Comparison of ENCODE assay signal across 30 cellular contexts in genomic region chr11:47583844-47584243, GRCh38. TPM values are rescaled to one million over a fixed set of nuclear protein-coding genes. Genes with fewer than 3 reads are reported as not detected.
DNase-seq lines count a peak whose midpoint lies in the region; ATAC-seq, FAIRE-seq and TF ChIP-seq lines count a peak whose summit lies in the region.
"Had no signal": no experiment of that assay in that cellular context is flagged by ENCODE, and none has a peak within 500 bp of the region (broad histone marks: within the 10 kb centered on the region; RNA-seq: fewer than 3 reads in every experiment).

No MANE protein-coding gene starts in this region.

- ATAC-seq in T-helper 17 cell (no peak), HG03378 (IDR thresholded peaks at IDR 0.05; ENCODE audit: unreplicated experiment) (no peak)

- no peak for TF ChIP-seq CTCF in chondrocyte (IDR thresholded peaks at IDR 0.05)
- no peak for TF ChIP-seq CTCF in neural crest cell (conservative IDR thresholded peaks at IDR 0.05)
- TF ChIP-seq CTCF in esophagus muscularis mucosa (IDR thresholded peaks at IDR 0.05) = no peak

- no peaks in the 10 kb centered on the region for H3K9me3 Mint-ChIP-seq in activated naive CD4-positive, alpha-beta T cell treated with anti-CD3 and anti-CD28 coated beads, Interleukin-2, amount 50 U/mL, for 24 hours
- H3K9me3 Mint-ChIP-seq in chondrocyte (ENCODE audit: low read depth) (no peaks in the 10 kb centered on the region), neural crest cell (no peaks in the 10 kb centered on the region)
- H3K9me3 Mint-ChIP-seq: CD8-positive, alpha-beta memory T cell had no signal

- intact Hi-C loops in esophagus muscularis mucosa (cut with DNase I) = no loop called here

- TF ChIP-seq POLR2A in esophagus muscularis mucosa (IDR thresholded peaks at IDR 0.05; ENCODE audit: low read depth) = no peak

- peaks cover 47 to 59% (median 53%) of the 10 kb centered on the region in 4 donors for H3K36me3 ChIP-seq in esophagus muscularis mucosa

- H3K4me1 Mint-ChIP-seq in activated naive CD4-positive, alpha-beta T cell treated with anti-CD3 and anti-CD28 coated beads, Interleukin-2, amount 50 U/mL, for 24 hours = peaks cover 23% of the 10 kb centered on the region
- peaks cover 16% of the 10 kb centered on the region for H3K4me1 Mint-ChIP-seq in T-helper 17 cell
- H3K4me1 Mint-ChIP-seq in chondrocyte (ENCODE audit: low read depth) = peaks cover 15% of the 10 kb centered on the region
- peaks cover 21% of the 10 kb centered on the region for H3K4me1 Mint-ChIP-seq in neural crest cell

- WGBS in esophagus muscularis mucosa = 81% methylated on average over 5 of the region's 5 CpGs

- H3K36me3 Mint-ChIP-seq in activated naive CD4-positive, alpha-beta T cell treated with anti-CD3 and anti-CD28 coated beads, Interleukin-2, amount 50 U/mL, for 24 hours = peaks cover 12% of the 10 kb centered on the region
- H3K36me3 Mint-ChIP-seq in T-helper 17 cell (ENCODE audit: low read depth) (peaks cover 12% of the 10 kb centered on the region), chondrocyte (ENCODE audit: low read depth) (peaks cover 21% of the 10 kb centered on the region), neural crest cell (ENCODE audit: low read depth) (peaks cover 13% of the 10 kb centered on the region)

- H3K27me3 Mint-ChIP-seq in activated naive CD4-positive, alpha-beta T cell treated with anti-CD3 and anti-CD28 coated beads, Interleukin-2, amount 50 U/mL, for 24 hours = no peaks in the 10 kb centered on the region
- H3K27me3 Mint-ChIP-seq in T-helper 17 cell = no peaks in the 10 kb centered on the region
- H3K27me3 Mint-ChIP-seq in chondrocyte (ENCODE audit: low read depth) = no peaks in the 10 kb centered on the region
- H3K27me3 Mint-ChIP-seq in neural crest cell (ENCODE audit: low read depth) = no peaks in the 10 kb centered on the region
- H3K27me3 Mint-ChIP-seq: B cell had no signal

- H3K4me3 ChIP-seq in esophagus muscularis mucosa = no peak overlapping the region
- H3K4me3 ChIP-seq: SJSA1 had no signal

- H3K9me3 ChIP-seq in T-helper 17 cell (ENCODE audit: control insufficient read depth, low read length, poor library complexity, severe bottlenecking) = no peaks in the 10 kb centered on the region
- H3K9me3 ChIP-seq in esophagus muscularis mucosa = no peaks in the 10 kb centered on the region
- H3K9me3 ChIP-seq: SJSA1 had no signal

- peaks cover 11 to 34% (median 28%) of the 10 kb centered on the region in 4 donors for H3K4me1 ChIP-seq in esophagus muscularis mucosa

- H3K27me3 ChIP-seq in esophagus muscularis mucosa = peaks cover 0 to under 1% (median 0%) of the 10 kb centered on the region in 4 donors
- H3K27me3 ChIP-seq: SJSA1 had no signal

- no peak overlapping the region for H3K27ac ChIP-seq in esophagus muscularis mucosa (replicated peaks in 1 of 4)
- H3K27ac ChIP-seq: 22Rv1, C4-2B, HL-60, SJSA1 had no signal

- peak overlapping the region; percentile 73 for H3K27ac Mint-ChIP-seq in activated naive CD4-positive, alpha-beta T cell treated with anti-CD3 and anti-CD28 coated beads, Interleukin-2, amount 50 U/mL, for 24 hours
- H3K27ac Mint-ChIP-seq in T-helper 17 cell (peak overlapping the region; percentile 75), chondrocyte (ENCODE audit: unreplicated experiment) (no peak overlapping the region), neural crest cell (ENCODE audit: unreplicated experiment) (no peak overlapping the region)
- H3K27ac Mint-ChIP-seq: B cell had no signal

- DNase-seq in activated naive CD4-positive, alpha-beta T cell treated with anti-CD3 and anti-CD28 coated beads, Interleukin-2, amount 50 U/mL, for 16 hours = no peak
- DNase-seq in T-helper 17 cell = no peak
- DNase-seq in chondrocyte (ENCODE audit: low spot score) = peak; percentile 22
- DNase-seq in neural crest cell (ENCODE audit: low read depth, low spot score) = no peak
- no peak for DNase-seq in urothelium cell line (ENCODE audit: low spot score)
- no peak for DNase-seq in esophagus muscularis mucosa (ENCODE audit: extremely low spot score)
- DNase-seq: CD8-positive, alpha-beta memory T cell; DMS 273 treated with DMSO at 0.1 percent for 48 hours; DMS79 treated with DMSO at 0.1 percent for 48 hours; GF-D8; NCI-H1092; NCI-H1417 treated with DMSO at 0.1 percent for 48 hours; NCI-H1694 treated with DMSO at 0.1 percent for 48 hours; NCI-H2081; NCI-H2227 treated with DMSO at 0.1 percent for 48 hours; NCI-H69; Right ventricle myocardium superior; RPMI8226 had no signal

- no peak overlapping the region for H3K4me3 Mint-ChIP-seq in activated naive CD4-positive, alpha-beta T cell treated with anti-CD3 and anti-CD28 coated beads, Interleukin-2, amount 50 U/mL, for 24 hours
- H3K4me3 Mint-ChIP-seq in T-helper 17 cell (no peak overlapping the region), chondrocyte (ENCODE audit: unreplicated experiment) (no peak overlapping the region), neural crest cell (peak overlapping the region; percentile 78)
- H3K4me3 Mint-ChIP-seq: B cell had no signal

- FAIRE-seq in urothelium cell line (lab: Jason Lieb, UNC) = no peak
- FAIRE-seq: GM12892, GM19239, H54 had no signal

- TF ChIP-seq EP300 in esophagus muscularis mucosa (IDR thresholded peaks at IDR 0.05) = no peak

RNA-seq across cellular contexts. Expression of gene FAM180B, which starts 2.6 kb away (rescaled TPM):
- total RNA-seq in T-helper 17 cell = under 1 TPM; 0.23 to 0.47 TPM
- not detected in 3 replicates for total RNA-seq in chondrocyte
- 0.35 and 0.50 TPM in 2 replicates for total RNA-seq in neural crest cell
- total RNA-seq in esophagus muscularis mucosa = under 1 TPM in 2 of 4 donors, not detected in 2; 0.66 to 0.80 TPM
- total RNA-seq: HT-29, NCI-H460, Right ventricle myocardium superior, SJSA1 had no signal

RNA-seq across cellular contexts. Expression of gene NDUFS3, which starts 5.0 kb away (rescaled TPM):
- total RNA-seq in T-helper 17 cell (10 to 100 TPM; 90.6 to 92.4 TPM), chondrocyte (63.6 to 102 TPM (median 70.3 TPM) in 3 replicates), neural crest cell (172 and 178 TPM in 2 replicates), esophagus muscularis mucosa (10 to 100 TPM; 53.5 to 76.7 (median 72.0) TPM)

RNA-seq across cellular contexts. Expression of gene KBTBD4, which starts 5.1 kb away (rescaled TPM):
- total RNA-seq in T-helper 17 cell (10 to 100 TPM; 20.0 to 23.7 TPM), chondrocyte (11.1 to 16.5 TPM (median 12.9 TPM) in 3 replicates), neural crest cell (15.4 and 16.6 TPM in 2 replicates), esophagus muscularis mucosa (10 to 100 TPM; 18.7 to 31.2 (median 24.8) TPM)

RNA-seq across cellular contexts. Expression of gene C1QTNF4, which starts 10.4 kb away (rescaled TPM):
- total RNA-seq in T-helper 17 cell (1 to 10 TPM; 1.1 to 1.6 TPM), chondrocyte (0.40 to 0.41 TPM in 2 of 3 replicates, not detected in the other), neural crest cell (18.9 and 21.4 TPM in 2 replicates), esophagus muscularis mucosa (1 to 10 TPM; 1.6 to 2.2 (median 1.7) TPM)
- total RNA-seq: B cell, HT-29, NCI-H460 had no signal

RNA-seq across cellular contexts. Expression of gene PTPMT1, which starts 18.4 kb away (rescaled TPM):
- total RNA-seq in T-helper 17 cell (10 to 100 TPM; 19.2 to 23.8 TPM), chondrocyte (40.4 to 48.8 TPM (median 43.5 TPM) in 3 replicates), neural crest cell (41.8 and 47.0 TPM in 2 replicates), esophagus muscularis mucosa (10 to 100 TPM; 63.0 to 96.4 (median 79.6) TPM)

Comparison
In these comparisons a context has a peak if more than half of its experiments do, and no peak if none do; other contexts are left out.
1. H3K27ac Mint-ChIP-seq: peak in activated naive CD4-positive, alpha-beta T cell treated with anti-CD3 and anti-CD28 coated beads, Interleukin-2, amount 50 U/mL, for 24 hours (single experiment) and T-helper 17 cell (single experiment); none in chondrocyte (single experiment) and neural crest cell (single experiment).